1 cellular context compared by ENCODE assay signal in genomic region chr16:71540-72341, GRCh38.
TF ChIP-seq lines count a peak whose summit lies in the region.

No MANE protein-coding gene starts in this region.

TF ChIP-seq in SK-N-SH treated with all-trans-retinoic acid at 6 μM for 48 hours, 23 proteins besides CTCF, POLR2A, EP300 and RAD21 (continued from another document):
- TF ChIP-seq PATZ1 (CRISPR knock-in tag; IDR thresholded peaks at IDR 0.05; ENCODE audit: borderline replicate concordance) (no peak), ZFP3 (CRISPR knock-in tag; IDR thresholded peaks at IDR 0.05) (no peak), GLIS3 (CRISPR knock-in tag; IDR thresholded peaks at IDR 0.05) (no peak), TCF4 (CRISPR knock-in tag; IDR thresholded peaks at IDR 0.05; ENCODE audit: borderline replicate concordance) (no peak), ARNTL (CRISPR knock-in tag; IDR thresholded peaks at IDR 0.05; ENCODE audit: borderline replicate concordance, low read depth) (no peak)
